Comparison of ENCODE assay signal across 2 cellular contexts in the genomic region with DNA sequence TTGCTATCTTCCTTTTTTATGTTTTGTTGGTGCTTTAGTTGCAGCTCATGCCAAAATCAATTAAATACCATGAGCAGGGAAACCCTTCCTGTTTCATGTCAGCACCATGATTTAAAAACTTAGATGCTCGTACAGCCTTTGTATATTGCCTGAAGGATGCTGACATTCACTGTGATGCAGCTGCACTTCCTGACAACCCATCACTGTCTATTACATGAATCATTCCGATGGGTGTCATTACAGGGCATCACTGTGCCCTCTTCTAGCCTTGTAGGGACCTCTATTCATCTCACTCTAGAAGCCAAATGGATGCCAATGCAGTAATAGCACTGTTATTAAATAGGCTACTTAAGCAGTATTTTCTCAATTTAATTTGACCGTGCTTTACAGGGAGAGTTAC.
A peak's percentile ranks its signal among the peaks of the same experiment; 100 is the strongest.
TF ChIP-seq lines count a peak whose summit lies in the region.

No MANE protein-coding gene starts in this region.

TF ChIP-seq in SK-N-SH, 30 proteins besides CTCF, POLR2A, EP300 and RAD21 (continued from another document):
- TF ChIP-seq, protein P1, sequence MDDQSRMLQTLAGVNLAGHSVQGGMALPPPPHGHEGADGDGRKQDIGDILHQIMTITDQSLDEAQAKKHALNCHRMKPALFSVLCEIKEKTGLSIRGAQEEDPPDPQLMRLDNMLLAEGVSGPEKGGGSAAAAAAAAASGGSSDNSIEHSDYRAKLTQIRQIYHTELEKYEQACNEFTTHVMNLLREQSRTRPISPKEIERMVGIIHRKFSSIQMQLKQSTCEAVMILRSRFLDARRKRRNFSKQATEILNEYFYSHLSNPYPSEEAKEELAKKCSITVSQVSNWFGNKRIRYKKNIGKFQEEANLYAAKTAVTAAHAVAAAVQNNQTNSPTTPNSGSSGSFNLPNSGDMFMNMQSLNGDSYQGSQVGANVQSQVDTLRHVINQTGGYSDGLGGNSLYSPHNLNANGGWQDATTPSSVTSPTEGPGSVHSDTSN (IDR thresholded peaks at IDR 0.05) = peak; percentile 34; the same call in 1 of the 2 replicates

TF ChIP-seq in SK-N-SH treated with all-trans-retinoic acid at 6 μM for 48 hours, 23 proteins besides CTCF, POLR2A, EP300 and RAD21 (continued from another document):
- TF ChIP-seq, protein P2, sequence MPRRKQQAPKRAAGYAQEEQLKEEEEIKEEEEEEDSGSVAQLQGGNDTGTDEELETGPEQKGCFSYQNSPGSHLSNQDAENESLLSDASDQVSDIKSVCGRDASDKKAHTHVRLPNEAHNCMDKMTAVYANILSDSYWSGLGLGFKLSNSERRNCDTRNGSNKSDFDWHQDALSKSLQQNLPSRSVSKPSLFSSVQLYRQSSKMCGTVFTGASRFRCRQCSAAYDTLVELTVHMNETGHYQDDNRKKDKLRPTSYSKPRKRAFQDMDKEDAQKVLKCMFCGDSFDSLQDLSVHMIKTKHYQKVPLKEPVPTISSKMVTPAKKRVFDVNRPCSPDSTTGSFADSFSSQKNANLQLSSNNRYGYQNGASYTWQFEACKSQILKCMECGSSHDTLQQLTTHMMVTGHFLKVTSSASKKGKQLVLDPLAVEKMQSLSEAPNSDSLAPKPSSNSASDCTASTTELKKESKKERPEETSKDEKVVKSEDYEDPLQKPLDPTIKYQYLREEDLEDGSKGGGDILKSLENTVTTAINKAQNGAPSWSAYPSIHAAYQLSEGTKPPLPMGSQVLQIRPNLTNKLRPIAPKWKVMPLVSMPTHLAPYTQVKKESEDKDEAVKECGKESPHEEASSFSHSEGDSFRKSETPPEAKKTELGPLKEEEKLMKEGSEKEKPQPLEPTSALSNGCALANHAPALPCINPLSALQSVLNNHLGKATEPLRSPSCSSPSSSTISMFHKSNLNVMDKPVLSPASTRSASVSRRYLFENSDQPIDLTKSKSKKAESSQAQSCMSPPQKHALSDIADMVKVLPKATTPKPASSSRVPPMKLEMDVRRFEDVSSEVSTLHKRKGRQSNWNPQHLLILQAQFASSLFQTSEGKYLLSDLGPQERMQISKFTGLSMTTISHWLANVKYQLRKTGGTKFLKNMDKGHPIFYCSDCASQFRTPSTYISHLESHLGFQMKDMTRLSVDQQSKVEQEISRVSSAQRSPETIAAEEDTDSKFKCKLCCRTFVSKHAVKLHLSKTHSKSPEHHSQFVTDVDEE (CRISPR knock-in tag; IDR thresholded peaks at IDR 0.05) = no peak
- TF ChIP-seq TOX (CRISPR knock-in tag; IDR thresholded peaks at IDR 0.05; ENCODE audit: borderline replicate concordance) (no peak), ZFP30 (CRISPR knock-in tag; IDR thresholded peaks at IDR 0.05) (no peak)
TF ChIP-seq in SK-N-SH treated with all-trans-retinoic acid at 6 μM for 48 hours: peak in this region for 0.
